8 cellular contexts compared by ENCODE assay signal in the genomic region with DNA sequence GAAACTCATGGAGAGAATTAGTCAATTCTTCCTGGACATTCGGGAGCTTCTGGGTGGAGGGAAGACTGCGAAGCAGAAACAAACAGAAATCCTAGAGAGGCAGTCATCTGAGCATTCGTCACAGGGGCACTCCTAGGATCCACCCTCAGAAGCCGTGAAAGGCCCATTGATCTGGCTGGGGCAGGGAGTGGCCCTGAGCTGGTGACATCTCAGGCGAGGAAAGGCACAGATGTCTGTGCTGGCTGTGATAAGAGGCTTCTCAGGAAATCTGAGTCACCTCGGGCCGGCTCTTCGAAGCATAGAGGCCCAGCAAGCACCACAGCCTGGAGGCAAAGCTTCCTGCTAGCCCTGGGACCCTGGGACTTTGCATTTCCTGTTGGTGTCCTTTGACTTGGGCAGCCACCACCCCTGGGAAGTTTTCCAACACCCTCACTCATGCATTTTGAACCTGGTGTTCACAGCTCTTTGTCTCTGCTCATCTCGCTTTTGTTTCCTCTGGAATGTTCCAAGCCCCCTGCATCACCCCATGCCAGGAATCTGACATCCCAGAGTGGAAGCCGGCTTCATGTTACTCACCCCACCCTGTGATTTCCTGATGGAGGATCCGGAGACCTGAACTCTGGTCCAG. TPM values are rescaled to one million over a fixed set of nuclear protein-coding genes. Genes with fewer than 3 reads are reported as not detected.
DNase-seq lines count a peak whose midpoint lies in the region; ATAC-seq, FAIRE-seq and TF ChIP-seq lines count a peak whose summit lies in the region.

No MANE protein-coding gene starts in this region.

- CTCF ChIA-PET in CD4-positive, alpha-beta T cell (lab: Charles Lee), result no interaction called here

- no peak overlapping the region for H3K4me3 Mint-ChIP-seq in CD4-positive, alpha-beta T cell

- FAIRE-seq in bronchial epithelial cell (lab: Jason Lieb, UNC), result no peak

- H3K36me3 ChIP-seq in bronchial epithelial cell (ENCODE audit: control insufficient read depth, insufficient read depth, low read length), result peaks cover 2% of the 10 kb centered on the region

- H3K4me3 ChIP-seq in bronchial epithelial cell (ENCODE audit: low read depth, low read length), result no peak overlapping the region

- no peak overlapping the region for H3K27ac ChIP-seq in CD4-positive, alpha-beta T cell (ENCODE audit: low read depth, low read length)

- H3K36me3 Mint-ChIP-seq in CD4-positive, alpha-beta T cell (ENCODE audit: low read depth), result peaks cover 14% of the 10 kb centered on the region

- no peak for ATAC-seq in HG02642 (IDR thresholded peaks at IDR 0.05; ENCODE audit: poor library complexity, unreplicated experiment)
- ATAC-seq in CD4-positive, alpha-beta T cell (ENCODE audit: poor library complexity), result no peak

- peak in 2 of 3 donors; percentile 3 to 18 for DNase-seq in stimulated activated CD4-positive, alpha-beta T cell treated with anti-CD3 and anti-CD28 coated beads, Interleukin-12 subunit alpha, Interleukin-12 subunit beta, amount 100 ng/mL, for 48 hours (ENCODE audit: low read depth in 2 of 3, low spot score in 1 of 3)
- DNase-seq in stimulated activated CD4-positive, alpha-beta T cell treated with anti-CD3 and anti-CD28 coated beads, Interleukin-12 subunit alpha, Interleukin-12 subunit beta, amount 100 ng/mL, for 4 hours, result no peak
- peak; percentile 31 for DNase-seq in bronchial epithelial cell (ENCODE audit: low read depth)
- DNase-seq in inferior parietal cortex (ENCODE audit: extremely low spot score), result peak; percentile 76
- DNase-seq in stromal cell of bone marrow (ENCODE audit: low read depth), result peak; percentile 82
- no peak for DNase-seq in CD4-positive, alpha-beta T cell
- DNase-seq in GM19240 (ENCODE audit: insufficient read length, low spot score), result no peak

- TF ChIP-seq CTCF in bronchial epithelial cell (IDR thresholded peaks at IDR 0.05; ENCODE audit: insufficient read depth, low read length, severe bottlenecking), result no peak
- no peak for TF ChIP-seq CTCF in CD4-positive, alpha-beta T cell (IDR thresholded peaks at IDR 0.05)

- H3K27ac Mint-ChIP-seq in CD4-positive, alpha-beta T cell, result no peak overlapping the region

- H3K4me1 Mint-ChIP-seq in CD4-positive, alpha-beta T cell (ENCODE audit: low read depth), result no peaks in the 10 kb centered on the region

- H3K9me3 Mint-ChIP-seq in CD4-positive, alpha-beta T cell, result no peaks in the 10 kb centered on the region

- no peaks in the 10 kb centered on the region for H3K27me3 Mint-ChIP-seq in CD4-positive, alpha-beta T cell

- H3K27me3 ChIP-seq in bronchial epithelial cell (ENCODE audit: control insufficient read depth, insufficient read depth, low read length), result no peaks in the 10 kb centered on the region
- no peaks in the 10 kb centered on the region for H3K27me3 ChIP-seq in CD4-positive, alpha-beta T cell (ENCODE audit: control insufficient read depth, insufficient read depth, low read length)

- no peaks in the 10 kb centered on the region for H3K9me3 ChIP-seq in CD4-positive, alpha-beta T cell (ENCODE audit: control insufficient read depth, low read length)

- intact Hi-C loops in CD4-positive, alpha-beta T cell (cut with DNase I, micrococcal nuclease), result no loop called here

- POLR2A ChIA-PET in CD4-positive, alpha-beta T cell (lab: Charles Lee), result no interaction called here

RNA-seq across cellular contexts. Expression of a gene that starts 23.3 kb away (rescaled TPM):
- total RNA-seq in bronchial epithelial cell, result 1.1 and 1.3 TPM in 2 replicates
- total RNA-seq in CD4-positive, alpha-beta T cell, result 1 to 10 TPM in 1 of 2 experiments, under 1 TPM in 1; 0.89 to 3.3 TPM

Comparison
In these comparisons a context has a peak if more than half of its experiments do, and no peak if none do; other contexts are left out.
1. DNase-seq: peak in stimulated activated CD4-positive, alpha-beta T cell treated with anti-CD3 and anti-CD28 coated beads, Interleukin-12 subunit alpha, Interleukin-12 subunit beta, amount 100 ng/mL, for 48 hours (2 of 3), bronchial epithelial cell (single experiment), inferior parietal cortex (single experiment) and stromal cell of bone marrow (single experiment); none in stimulated activated CD4-positive, alpha-beta T cell treated with anti-CD3 and anti-CD28 coated beads, Interleukin-12 subunit alpha, Interleukin-12 subunit beta, amount 100 ng/mL, for 4 hours (single experiment), CD4-positive, alpha-beta T cell (0 of 10) and GM19240 (single experiment).